8 cellular contexts compared by ENCODE assay signal in the genomic region with DNA sequence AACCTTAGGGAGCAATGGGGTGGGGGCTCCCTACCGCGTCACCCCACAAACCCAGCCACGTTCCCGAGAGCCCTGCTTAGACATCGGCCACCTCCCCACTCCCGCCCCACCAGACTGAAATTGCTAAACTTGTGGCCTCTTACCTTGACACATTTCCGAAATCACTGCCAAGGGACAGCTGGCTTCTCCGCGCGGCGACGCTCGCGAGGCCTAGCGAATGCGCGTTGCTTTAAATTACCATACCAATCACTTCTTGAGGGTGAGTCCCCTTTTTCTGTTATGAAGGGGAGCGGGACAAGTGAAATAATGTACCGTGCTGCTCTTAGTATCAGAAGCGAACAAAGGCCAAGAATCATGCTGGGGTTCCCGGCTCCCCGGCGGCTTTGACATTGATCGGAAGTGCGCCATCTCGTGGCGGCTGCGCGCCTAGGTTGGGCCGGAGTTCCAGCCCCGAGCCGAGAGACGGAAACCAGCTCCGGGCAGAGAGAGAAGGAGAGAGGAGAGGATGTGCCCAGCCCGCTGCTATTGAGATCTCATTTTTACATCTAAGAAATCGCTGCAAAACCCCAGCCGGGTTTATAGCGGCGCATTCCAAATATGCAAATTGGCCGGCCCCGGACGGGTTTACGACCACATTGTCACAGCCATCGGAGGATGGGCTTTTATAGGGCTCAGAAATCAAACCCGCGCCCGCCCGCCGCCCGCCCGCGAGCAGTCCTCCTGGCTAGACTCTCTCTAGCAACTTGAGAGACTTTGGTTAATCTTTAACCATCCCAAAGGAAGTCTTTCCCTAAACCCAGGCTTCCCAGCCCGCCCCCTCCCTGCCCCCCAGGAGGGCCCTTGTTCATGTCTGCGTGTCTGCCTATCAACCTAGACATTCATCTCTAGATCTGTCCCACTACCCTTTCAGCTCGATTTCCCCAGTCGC. TPM values are rescaled to one million over a fixed set of nuclear protein-coding genes. Genes with fewer than 3 reads are reported as not detected.
A peak's percentile ranks its signal among the peaks of the same experiment; 100 is the strongest.
DNase-seq lines count a peak whose midpoint lies in the region; ATAC-seq, FAIRE-seq and TF ChIP-seq lines count a peak whose summit lies in the region.

No MANE protein-coding gene starts in this region.

- H3K36me3 Mint-ChIP-seq in stimulated activated effector memory CD8-positive, alpha-beta T cell treated with anti-CD3 and anti-CD28 coated beads, Interleukin-12 subunit alpha, Interleukin-12 subunit beta, amount 100 ng/mL, for 72 hours: peaks cover under 1% of the 10 kb centered on the region

- peak overlapping the region; percentile 63 to 98 for H3K9ac ChIP-seq in colonic mucosa (ENCODE audit: low read depth in 2 of 2, low read length in 2 of 2)

- peak overlapping the region; percentile 35 for H3K4me3 Mint-ChIP-seq in stimulated activated effector memory CD8-positive, alpha-beta T cell treated with anti-CD3 and anti-CD28 coated beads, Interleukin-12 subunit alpha, Interleukin-12 subunit beta, amount 100 ng/mL, for 72 hours

- peaks cover 20% of the 10 kb centered on the region for H3K4me1 ChIP-seq in colonic mucosa
- H3K4me1 ChIP-seq in lung (ENCODE audit: control insufficient read depth in 2 of 2, insufficient read depth in 2 of 2, low read length in 2 of 2): peaks cover 0 to 9% of the 10 kb centered on the region in 2 donors

- H3K9me3 ChIP-seq in colonic mucosa (no peaks in the 10 kb centered on the region), lung (ENCODE audit: control insufficient read depth in 2 of 2, insufficient read depth in 1 of 2, low read length in 1 of 2) (peaks cover 0 to 9% of the 10 kb centered on the region in 2 donors)

- DNase-seq in D721Med (ENCODE audit: insufficient read length, low spot score) (peak; percentile 91), colonic mucosa (peak; percentile 90), lung (ENCODE audit: low spot score) (peak; percentile 52), DMS114 treated with DMSO at 0.1 percent for 48 hours (lab: John Stamatoyannopoulos, UW; ENCODE audit: unreplicated experiment) (no peak)
- DNase-seq in Jurkat, Clone E6-1 (ENCODE audit: low read depth, low spot score): peak; percentile 31
- DNase-seq in activated CD4-positive, CD25-positive, alpha-beta regulatory T cell treated with anti-CD3 and anti-CD28 coated beads, Interleukin-2, amount 50 U/mL, for 72 hours: peak; percentile 75
- DNase-seq in stimulated activated effector memory CD8-positive, alpha-beta T cell treated with anti-CD3 and anti-CD28 coated beads, Interleukin-12 subunit alpha, Interleukin-12 subunit beta, amount 100 ng/mL, for 72 hours (ENCODE audit: low spot score in 2 of 2): peak; percentile 64 to 75

- ATAC-seq in lung (ENCODE audit: insufficient read depth, low FRiP score): peak; percentile 59
- ATAC-seq in stimulated activated effector memory CD8-positive, alpha-beta T cell treated with anti-CD3 and anti-CD28 coated beads, Interleukin-12 subunit alpha, Interleukin-12 subunit beta, amount 100 ng/mL, for 72 hours: peak; percentile 77
- no peak for ATAC-seq in GM18505 (IDR thresholded peaks at IDR 0.05; ENCODE audit: unreplicated experiment)

- H3K27ac ChIP-seq in colonic mucosa (peak overlapping the region; percentile 94), lung (ENCODE audit: low read depth in 1 of 2, low read length in 1 of 2) (no peak overlapping the region)

- peaks cover 20% of the 10 kb centered on the region for H3K4me1 Mint-ChIP-seq in stimulated activated effector memory CD8-positive, alpha-beta T cell treated with anti-CD3 and anti-CD28 coated beads, Interleukin-12 subunit alpha, Interleukin-12 subunit beta, amount 100 ng/mL, for 72 hours

- no peak overlapping the region for H3K27ac Mint-ChIP-seq in stimulated activated effector memory CD8-positive, alpha-beta T cell treated with anti-CD3 and anti-CD28 coated beads, Interleukin-12 subunit alpha, Interleukin-12 subunit beta, amount 100 ng/mL, for 72 hours

- no peak for TF ChIP-seq POLR2A in GM18505 (IDR thresholded peaks at IDR 0.05; ENCODE audit: borderline replicate concordance, extremely low read depth, insufficient read depth, insufficient read length)

- FAIRE-seq in D721Med (lab: Jason Lieb, UNC): no peak

- 12 to 15% methylated on average over 56 of the region's 56 CpGs for WGBS in lung, 2 donors

- H3K9me3 Mint-ChIP-seq in stimulated activated effector memory CD8-positive, alpha-beta T cell treated with anti-CD3 and anti-CD28 coated beads, Interleukin-12 subunit alpha, Interleukin-12 subunit beta, amount 100 ng/mL, for 72 hours: no peaks in the 10 kb centered on the region

- intact Hi-C loops in colonic mucosa (cut with DNase I): no loop called here

- no peaks in the 10 kb centered on the region for H3K36me3 ChIP-seq in colonic mucosa
- no peaks in the 10 kb centered on the region for H3K36me3 ChIP-seq in lung (ENCODE audit: control insufficient read depth in 2 of 2, insufficient read depth in 2 of 2, low read length in 2 of 2)

- TF ChIP-seq CTCF in D721Med (IDR thresholded peaks at IDR 0.05; ENCODE audit: insufficient read depth, missing control alignments) (peak; percentile 53), colonic mucosa (IDR thresholded peaks at IDR 0.05) (peak; percentile 93), lung (IDR thresholded peaks at IDR 0.05; ENCODE audit: control extremely low read depth, extremely low read depth) (peak; percentile 35)

- H3K4me3 ChIP-seq in Jurkat, Clone E6-1 (ENCODE audit: low read length): no peak overlapping the region
- H3K4me3 ChIP-seq in colonic mucosa: peak overlapping the region; percentile 28
- H3K4me3 ChIP-seq in lung: no peak overlapping the region

- no peaks in the 10 kb centered on the region for H3K27me3 ChIP-seq in colonic mucosa
- peaks cover 17% of the 10 kb centered on the region for H3K27me3 ChIP-seq in lung (ENCODE audit: control insufficient read depth, insufficient read depth)

RNA-seq across cellular contexts. Expression of a gene that starts 5.3 kb away (rescaled TPM):
- polyA plus RNA-seq in Jurkat, Clone E6-1 (2012; ENCODE audit: insufficient read depth, insufficient read length): 4.0 TPM
- 1 to 10 TPM; 2.9 to 3.7 TPM for total RNA-seq in colonic mucosa
- not detected for total RNA-seq in lung
- not detected for polyA plus RNA-seq in lung

RNA-seq across cellular contexts. Expression of a gene that starts 5.6 kb away (rescaled TPM):
- 19.6 TPM for polyA plus RNA-seq in Jurkat, Clone E6-1 (2012; ENCODE audit: insufficient read depth, insufficient read length)
- total RNA-seq in colonic mucosa (10 to 100 TPM; 25.4 to 26.0 TPM), lung (under 1 TPM in 1 of 2 donors, not detected in 1; 0.21 TPM)
- under 1 TPM; 0.26 to 0.29 TPM for polyA plus RNA-seq in lung

RNA-seq across cellular contexts. Expression of a gene that starts 14.4 kb away (rescaled TPM):
- 0.87 TPM for polyA plus RNA-seq in Jurkat, Clone E6-1 (2012; ENCODE audit: insufficient read depth, insufficient read length)
- total RNA-seq in colonic mucosa: 10 to 100 TPM; 19.5 to 22.1 TPM
- total RNA-seq in lung: under 1 TPM; 0.11 to 0.46 TPM
- under 1 TPM; 0.40 to 0.85 TPM for polyA plus RNA-seq in lung

RNA-seq across cellular contexts. Expression of a gene that starts 20.1 kb away (rescaled TPM):
- 2.4 TPM for polyA plus RNA-seq in Jurkat, Clone E6-1 (2012; ENCODE audit: insufficient read depth, insufficient read length)
- total RNA-seq in colonic mucosa (10 to 100 TPM; 22.7 to 33.8 TPM), lung (not detected)
- polyA plus RNA-seq in lung: not detected

RNA-seq across cellular contexts. Expression of a gene that starts 23.3 kb away (rescaled TPM):
- polyA plus RNA-seq in Jurkat, Clone E6-1 (2012; ENCODE audit: insufficient read depth, insufficient read length): 15.5 TPM
- total RNA-seq in colonic mucosa: 10 to 100 TPM; 21.9 to 24.4 TPM
- 1 to 10 TPM; 1.1 to 2.2 TPM for total RNA-seq in lung
- 1 to 10 TPM; 1.0 to 1.7 TPM for polyA plus RNA-seq in lung

Comparison
In these comparisons a context has a peak if more than half of its experiments do, and no peak if none do; other contexts are left out.
1. CTCF ChIP-seq: peak in every context shown above with its lines; median percentile 93 in colonic mucosa; 53 in D721Med; 35 in lung.
2. RNA of a gene that starts 5.6 kb away (total RNA-seq): 25.4 to 26.0 TPM in colonic mucosa; 0.21 TPM in lung; every median in the first group is over 10 times any median in the second.
3. RNA of a gene that starts 14.4 kb away (total RNA-seq): 19.5 to 22.1 TPM in colonic mucosa; 0.11 to 0.46 TPM in lung; every median in the first group is over 10 times any median in the second.